ENCODE assay signal across 29 cellular contexts in genomic region chr2:152974146-152974545, GRCh38.
"Had no signal": no experiment of that assay in that cellular context is flagged by ENCODE, and none has a peak within 500 bp of the region (broad histone marks: within the 10 kb centered on the region; RNA-seq: fewer than 3 reads in every experiment).

No MANE protein-coding gene starts in this region.

- DNase-seq: activated effector memory CD4-positive, alpha-beta T cell treated with anti-CD3 and anti-CD28 coated beads, Interleukin-2, amount 50 U/mL, for 16 hours; activated effector memory CD4-positive, alpha-beta T cell treated with Interleukin-2 at 50 U/mL for 16 hours; activated gamma-delta T cell; activated gamma-delta T cell treated with Interleukin-2 at 50 U/mL for 16 hours; activated naive CD4-positive, alpha-beta T cell; activated naive CD4-positive, alpha-beta T cell treated with anti-CD3 and anti-CD28 coated beads for 36 hours; activated naive CD4-positive, alpha-beta T cell treated with anti-CD3 and anti-CD28 coated beads, Interleukin-2, amount 10 ng/mL, durations not matched to agents 7 days and 5 days; activated naive CD4-positive, alpha-beta T cell treated with Interleukin-2 at 50 U/mL for 16 hours; activated naive CD8-positive, alpha-beta T cell treated with anti-CD3 and anti-CD28 coated beads for 36 hours; activated naive CD8-positive, alpha-beta T cell treated with anti-CD3 and anti-CD28 coated beads, Interleukin-2, amount 10 ng/mL, durations not matched to agents 7 days and 5 days; activated naive CD8-positive, alpha-beta T cell treated with anti-CD3 and anti-CD28 coated beads, Interleukin-2, amount 50 U/mL, for 24 hours; activated T-cell treated with anti-CD3 and anti-CD28 coated beads, Interleukin-2, amount 50 U/mL, for 1 hour; activated T-cell treated with anti-CD3 and anti-CD28 coated beads, Interleukin-2, amount 50 U/mL, for 24 hours; activated T-cell treated with anti-CD3 and anti-CD28 coated beads, Interleukin-2, amount 50 U/mL, for 4 hours; activated T-cell treated with anti-CD3 and anti-CD28 coated beads, Interleukin-2, amount 50 U/mL, for 48 hours; activated T-cell treated with anti-CD3 and anti-CD28 coated beads, Interleukin-2, amount 50 U/mL, for 72 hours; adrenal gland; amniotic stem cell; amygdala; anterior cingulate cortex; aorta; body of pancreas; brain microvascular endothelial cell; caudate nucleus; central memory CD4-positive, alpha-beta T cell; cerebellar nuclear complex had no signal

- H3K36me3 ChIP-seq: adrenal gland, ascending aorta, brain microvascular endothelial cell, breast epithelium, cardiac muscle cell had no signal

- H3K27ac ChIP-seq: adrenal gland, ascending aorta, body of pancreas, brain microvascular endothelial cell, breast epithelium, cardiac muscle cell had no signal

- H3K9me3 ChIP-seq: adrenal gland, ascending aorta, body of pancreas, breast epithelium had no signal

- H3K4me3 ChIP-seq: adrenal gland, ascending aorta, body of pancreas, breast epithelium, cardiac muscle cell had no signal

- H3K27me3 ChIP-seq: adrenal gland, ascending aorta, body of pancreas, brain microvascular endothelial cell, breast epithelium, cardiac muscle cell had no signal
